ENCODE assay signal across 9 cellular contexts in genomic region chr19:39410620-39411005, GRCh38. TPM values are rescaled to one million over a fixed set of nuclear protein-coding genes. Genes with fewer than 3 reads are reported as not detected.
DNase-seq lines count a peak whose midpoint lies in the region; ATAC-seq, FAIRE-seq and TF ChIP-seq lines count a peak whose summit lies in the region.
"Had no signal": no experiment of that assay in that cellular context is flagged by ENCODE, and none has a peak within 500 bp of the region (broad histone marks: within the 10 kb centered on the region; RNA-seq: fewer than 3 reads in every experiment).

No MANE protein-coding gene starts in this region.

- H3K36me3 Mint-ChIP-seq in activated CD4-positive, alpha-beta T cell treated with anti-CD3 and anti-CD28 coated beads, Interleukin-2, amount 10 ng/mL, durations not matched to agents 24 days and 14 days (ENCODE audit: low read depth), result peaks cover 35% of the 10 kb centered on the region

- ATAC-seq in HG03354 (IDR thresholded peaks at IDR 0.05; ENCODE audit: poor library complexity, severe bottlenecking, unreplicated experiment) (no peak), GM18517 (IDR thresholded peaks at IDR 0.05; ENCODE audit: unreplicated experiment) (no peak)

- peak overlapping the region; percentile 66 to 99 for H3K4me3 ChIP-seq in kidney (ENCODE audit: low read length in 2 of 2)

- peaks cover 53% of the 10 kb centered on the region for H3K4me1 Mint-ChIP-seq in activated CD4-positive, alpha-beta T cell treated with anti-CD3 and anti-CD28 coated beads, Interleukin-2, amount 10 ng/mL, durations not matched to agents 24 days and 14 days

- H3K27ac ChIP-seq in adipose tissue (ENCODE audit: low read depth, low read length), result peak overlapping the region; percentile 71
- H3K27ac ChIP-seq in kidney (ENCODE audit: low read depth in 2 of 2, low read length in 2 of 2), result peak overlapping the region; percentile 95 to 98
- peak overlapping the region; percentile 74 for H3K27ac ChIP-seq in temporal lobe (ENCODE audit: low read depth, low read length)

- peak overlapping the region; percentile 88 for H3K27ac Mint-ChIP-seq in activated CD4-positive, alpha-beta T cell treated with anti-CD3 and anti-CD28 coated beads, Interleukin-2, amount 10 ng/mL, durations not matched to agents 24 days and 14 days

- WGBS in adipose tissue, 3 donors, result 32 to 45% (median 34%) methylated on average over 2 of the region's 2 CpGs

- intact Hi-C loops in activated CD4-positive, alpha-beta T cell treated with anti-CD3 and anti-CD28 coated beads, Interleukin-2, amount 10 ng/mL, durations not matched to agents 24 days and 14 days (cut with micrococcal nuclease), result loop anchor here (1.0 to 2.0 kb wide), 2 partner anchors 13 to 198 kb away; no protein-coding TSS in a partner anchor
- intact Hi-C loops in kidney (cut with DNase I), result no loop called here

- peak overlapping the region; percentile 38 to 77 for H3K9ac ChIP-seq in kidney (ENCODE audit: low read length in 2 of 2)

- H3K9me3 ChIP-seq in kidney (ENCODE audit: control insufficient read depth in 1 of 2, low read length in 2 of 2), result no peaks in the 10 kb centered on the region

- H3K36me3 ChIP-seq in kidney (ENCODE audit: control insufficient read depth in 1 of 2, insufficient read depth in 2 of 2, low read length in 2 of 2), result peaks cover 6 to 22% of the 10 kb centered on the region in 2 donors

- no peaks in the 10 kb centered on the region for H3K9me3 Mint-ChIP-seq in activated CD4-positive, alpha-beta T cell treated with anti-CD3 and anti-CD28 coated beads, Interleukin-2, amount 10 ng/mL, durations not matched to agents 24 days and 14 days

- H3K4me3 Mint-ChIP-seq in activated CD4-positive, alpha-beta T cell treated with anti-CD3 and anti-CD28 coated beads, Interleukin-2, amount 10 ng/mL, durations not matched to agents 24 days and 14 days, result peak overlapping the region; percentile 87

- peaks cover 24 to 28% of the 10 kb centered on the region in 2 donors for H3K4me1 ChIP-seq in kidney (ENCODE audit: control insufficient read depth in 1 of 2, insufficient read depth in 1 of 2, low read depth in 1 of 2, low read length in 2 of 2)

- peak; percentile 70 for DNase-seq in activated CD4-positive, alpha-beta T cell treated with anti-CD3 and anti-CD28 coated beads, Interleukin-2, amount 10 ng/mL, durations not matched to agents 24 days and 14 days
- DNase-seq in activated CD4-positive, alpha-beta T cell treated with anti-CD3 and anti-CD28 coated beads, Interleukin-2, amount 50 U/mL, for 48 hours, result no peak
- DNase-seq in kidney (no peak), NCI-H526 treated with DMSO at 0.1 percent for 48 hours (lab: John Stamatoyannopoulos, UW) (no peak)

- no peak for FAIRE-seq in kidney (lab: Jason Lieb, UNC)
- FAIRE-seq: islet of Langerhans had no signal

- no peak for TF ChIP-seq CTCF in kidney (IDR thresholded peaks at IDR 0.05; ENCODE audit: borderline replicate concordance, extremely low read depth, insufficient read depth)

- no peaks in the 10 kb centered on the region for H3K27me3 Mint-ChIP-seq in activated CD4-positive, alpha-beta T cell treated with anti-CD3 and anti-CD28 coated beads, Interleukin-2, amount 10 ng/mL, durations not matched to agents 24 days and 14 days

RNA-seq across cellular contexts. Expression of gene PLEKHG2, which starts 1.9 kb away (rescaled TPM):
- total RNA-seq in activated CD4-positive, alpha-beta T cell treated with anti-CD3 and anti-CD28 coated beads, Interleukin-2, amount 10 ng/mL, durations not matched to agents 24 days and 14 days, result 42.0 and 46.1 TPM in 2 replicates
- 10 to 100 TPM in 2 of 3 donors, 1 to 10 TPM in 1; 3.0 to 38.8 (median 27.2) TPM for polyA plus RNA-seq in adipose tissue
- total RNA-seq in kidney, result 29.7 TPM
- 8.5 TPM for polyA plus RNA-seq in kidney (ENCODE audit: insufficient read depth, low read depth, low replicate concordance)
- 20.2 TPM for total RNA-seq in temporal lobe

RNA-seq across cellular contexts. Expression of gene ZFP36, which starts 4.0 kb away (rescaled TPM):
- total RNA-seq in activated CD4-positive, alpha-beta T cell treated with anti-CD3 and anti-CD28 coated beads, Interleukin-2, amount 10 ng/mL, durations not matched to agents 24 days and 14 days, result 35.7 and 39.9 TPM in 2 replicates
- polyA plus RNA-seq in adipose tissue (1,000 to 10,000 TPM in 2 of 3 donors, 10 to 100 TPM in 1; 80.2 to 1,764 (median 1,356) TPM), kidney (ENCODE audit: insufficient read depth, low read depth, low replicate concordance) (87.9 TPM)
- total RNA-seq in kidney (132 TPM), temporal lobe (2.0 TPM)

RNA-seq across cellular contexts. Expression of gene MED29, which starts 19.4 kb away (rescaled TPM):
- total RNA-seq in activated CD4-positive, alpha-beta T cell treated with anti-CD3 and anti-CD28 coated beads, Interleukin-2, amount 10 ng/mL, durations not matched to agents 24 days and 14 days, result 36.0 and 38.7 TPM in 2 replicates
- polyA plus RNA-seq in adipose tissue, result 10 to 100 TPM; 16.9 to 32.2 (median 21.8) TPM
- 50.4 TPM for total RNA-seq in kidney
- 32.4 TPM for polyA plus RNA-seq in kidney (ENCODE audit: insufficient read depth, low read depth, low replicate concordance)
- 16.2 TPM for total RNA-seq in temporal lobe

RNA-seq across cellular contexts. Expression of gene PAF1, which starts 19.7 kb away (rescaled TPM):
- total RNA-seq in activated CD4-positive, alpha-beta T cell treated with anti-CD3 and anti-CD28 coated beads, Interleukin-2, amount 10 ng/mL, durations not matched to agents 24 days and 14 days, result 47.1 and 50.6 TPM in 2 replicates
- polyA plus RNA-seq in adipose tissue (10 to 100 TPM; 21.4 to 36.2 (median 34.2) TPM), kidney (ENCODE audit: insufficient read depth, low read depth, low replicate concordance) (54.0 TPM)
- total RNA-seq in kidney (37.1 TPM), temporal lobe (21.6 TPM)

RNA-seq across cellular contexts. Expression of gene RPS16, which starts 25.1 kb away (rescaled TPM):
- 2,597 and 2,671 TPM in 2 replicates for total RNA-seq in activated CD4-positive, alpha-beta T cell treated with anti-CD3 and anti-CD28 coated beads, Interleukin-2, amount 10 ng/mL, durations not matched to agents 24 days and 14 days
- 1,000 to 10,000 TPM; 2,185 to 4,039 (median 3,887) TPM for polyA plus RNA-seq in adipose tissue
- total RNA-seq in kidney, result 1,461 TPM
- 1,965 TPM for polyA plus RNA-seq in kidney (ENCODE audit: insufficient read depth, low read depth, low replicate concordance)
- total RNA-seq in temporal lobe, result 57.5 TPM

Comparison
In these comparisons a context has a peak if more than half of its experiments do, and no peak if none do; other contexts are left out.
1. RNA of gene ZFP36, which starts 4.0 kb away (total RNA-seq): 132 TPM in kidney (single experiment) and 35.7 to 39.9 TPM in activated CD4-positive, alpha-beta T cell treated with anti-CD3 and anti-CD28 coated beads, Interleukin-2, amount 10 ng/mL, durations not matched to agents 24 days and 14 days; 2.0 TPM in temporal lobe (single experiment); every median in the first group is over 10 times any median in the second.
2. Peak in every context shown above with its lines, with median percentiles within 50 percentile points of each other: H3K27ac ChIP-seq.